In genomic region chr6:11718461-11718860, GRCh38 we compare ENCODE assay signal across 23 cellular contexts.
"Had no signal": no experiment of that assay in that cellular context is flagged by ENCODE, and none has a peak within 500 bp of the region (broad histone marks: within the 10 kb centered on the region; RNA-seq: fewer than 3 reads in every experiment).

No MANE protein-coding gene starts in this region.

- H3K27me3 Mint-ChIP-seq: stimulated activated memory B cell treated with anti-CD40 and anti-IgM and Interleukin-4, amounts not matched to agents 10 μg/mL and 1 μg/mL and 100 μg/mL, for 72 hours had no signal

- H3K4me3 ChIP-seq: adrenal gland, ascending aorta, heart left ventricle, right lobe of liver, testis, vagina had no signal

- ATAC-seq: heart left ventricle; left cardiac atrium; right lobe of liver; stimulated activated memory B cell treated with anti-CD40 and anti-IgM and Interleukin-4, amounts not matched to agents 10 μg/mL and 1 μg/mL and 100 μg/mL, for 72 hours; T-cell had no signal

- H3K27me3 ChIP-seq: adrenal gland, ascending aorta, brain microvascular endothelial cell, heart left ventricle, right lobe of liver, testis, vagina had no signal

- H3K9me3 ChIP-seq: adrenal gland, ascending aorta, heart left ventricle, right lobe of liver, testis, vagina had no signal

- H3K9me3 Mint-ChIP-seq: memory B cell; nephron progenitor cell; stimulated activated memory B cell treated with anti-CD40 and anti-IgM and Interleukin-4, amounts not matched to agents 10 μg/mL and 1 μg/mL and 100 μg/mL, for 72 hours; T-cell had no signal

- H3K36me3 ChIP-seq: adrenal gland, ascending aorta, brain microvascular endothelial cell, heart left ventricle, right lobe of liver, vagina, WERI-Rb-1 had no signal

- H3K4me1 ChIP-seq: adrenal gland, ascending aorta, right lobe of liver, testis, vagina had no signal

- H3K4me3 Mint-ChIP-seq: memory B cell; nephron progenitor cell; stimulated activated memory B cell treated with anti-CD40 and anti-IgM and Interleukin-4, amounts not matched to agents 10 μg/mL and 1 μg/mL and 100 μg/mL, for 72 hours; T-cell had no signal

- H3K27ac ChIP-seq: adrenal gland, ascending aorta, brain microvascular endothelial cell, heart left ventricle, right lobe of liver, testis, vagina, WERI-Rb-1 had no signal

- DNase-seq: activated CD4-positive, alpha-beta T cell treated with anti-CD3 and anti-CD28 coated beads, Interleukin-2, amount 50 U/mL, for 48 hours; activated naive CD4-positive, alpha-beta T cell treated with Interleukin-2 at 50 U/mL for 16 hours; adrenal gland; brain microvascular endothelial cell; caudate nucleus; dermis blood vessel endothelial cell; effector CD8-positive, alpha-beta T cell; heart left ventricle; islet precursor cell; left cardiac atrium; nephron progenitor cell; nucleus accumbens; right lobe of liver; small intestine; stimulated activated CD4-positive, alpha-beta T cell treated with anti-CD3 and anti-CD28 coated beads, Interleukin-2, amount 100 ng/mL, for 24 hours; T-cell; testis; trophoblast cell; WERI-Rb-1 had no signal

- H3K36me3 Mint-ChIP-seq: memory B cell had no signal

- H3K27ac Mint-ChIP-seq: memory B cell, nephron progenitor cell had no signal
